8 cellular contexts compared by ENCODE assay signal in the genomic region with DNA sequence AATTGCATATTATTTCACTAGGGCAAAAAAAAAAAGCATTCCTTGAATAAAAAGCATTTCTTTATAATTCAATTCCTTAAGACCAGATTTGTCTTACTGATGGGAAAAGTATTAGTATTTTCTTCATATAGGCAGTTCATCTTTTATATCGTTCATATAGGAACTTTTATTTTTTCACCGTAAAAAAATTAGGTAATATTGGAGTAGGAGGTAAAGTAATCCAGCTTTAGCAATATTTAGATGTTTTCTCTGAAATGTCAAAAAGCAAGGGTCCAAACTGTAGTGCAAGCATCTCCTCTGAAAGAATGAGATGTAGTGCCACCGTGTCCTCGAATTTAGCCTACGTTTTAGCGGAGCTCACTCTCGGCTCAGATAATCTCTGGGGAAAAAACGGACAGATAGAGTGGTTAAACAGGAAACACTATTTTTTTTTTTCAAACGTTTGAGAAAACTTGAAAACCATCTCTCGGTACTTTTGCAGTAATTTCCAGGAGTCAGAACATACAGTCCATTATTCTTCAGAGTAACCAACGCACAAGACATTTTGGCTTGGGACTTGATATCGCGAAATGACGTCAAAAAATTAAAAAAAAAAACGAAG. TPM values are rescaled to one million over a fixed set of nuclear protein-coding genes. Genes with fewer than 3 reads are reported as not detected.
A peak's percentile ranks its signal among the peaks of the same experiment; 100 is the strongest.
DNase-seq lines count a peak whose midpoint lies in the region; ATAC-seq, FAIRE-seq and TF ChIP-seq lines count a peak whose summit lies in the region.

No MANE protein-coding gene starts in this region.

- H3K9me3 Mint-ChIP-seq in GM23338, result no peaks in the 10 kb centered on the region; the same call in 2 of the 3 replicates

- peaks cover 25% of the 10 kb centered on the region for H4K20me1 ChIP-seq in GM23338 (replicated peaks; ENCODE audit: insufficient read depth)

- H3K14ac ChIP-seq in trophoblast cell (ENCODE audit: low read length), result no peak overlapping the region

- H3K4me1 ChIP-seq in GM23338 (ENCODE audit: insufficient read depth) (peaks cover 39% of the 10 kb centered on the region), trophoblast cell (ENCODE audit: control insufficient read depth in 1 of 2, insufficient read depth in 2 of 2, low read length in 2 of 2) (peaks cover 11 to 22% of the 10 kb centered on the region in 2 experiments)

- no peaks in the 10 kb centered on the region for H3K9me2 ChIP-seq in GM23338 (ENCODE audit: insufficient read depth)

- H3K4me1 Mint-ChIP-seq in GM23338, result peaks cover 18% of the 10 kb centered on the region

- peaks cover 7% of the 10 kb centered on the region for H3K79me1 ChIP-seq in trophoblast cell (ENCODE audit: low read length)

- no peaks in the 10 kb centered on the region for H3K36me3 ChIP-seq in GM23338 (ENCODE audit: insufficient read depth)
- no peaks in the 10 kb centered on the region for H3K36me3 ChIP-seq in trophoblast cell (ENCODE audit: control insufficient read depth in 1 of 2, insufficient read depth in 2 of 2, low read length in 2 of 2)

- H4K12ac ChIP-seq in trophoblast cell (ENCODE audit: low read depth, low read length), result no peak overlapping the region

- no peak overlapping the region for H4K8ac ChIP-seq in trophoblast cell (ENCODE audit: low read depth, low read length)

- H3K36me3 Mint-ChIP-seq in GM23338 (ENCODE audit: low read depth), result no peaks in the 10 kb centered on the region

- peaks cover 29% of the 10 kb centered on the region for H3F3A ChIP-seq in GM23338 (replicated peaks; ENCODE audit: low read depth)

- no peak overlapping the region for H2BK5ac ChIP-seq in trophoblast cell (ENCODE audit: low read depth, low read length, poor library complexity)

- H3K23ac ChIP-seq in trophoblast cell (ENCODE audit: low read length), result no peak overlapping the region

- no peak for TF ChIP-seq CTCF in GM23338 (conservative IDR thresholded peaks at IDR 0.05; ENCODE audit: low read depth in 2 of 2)

- ATAC-seq in GM23338, result no peak
- ATAC-seq in HG02678 (IDR thresholded peaks at IDR 0.05; ENCODE audit: unreplicated experiment), result no peak
- ATAC-seq in GM21619 (IDR thresholded peaks at IDR 0.05; ENCODE audit: unreplicated experiment), result no peak

- no CpG with 5 or more reads among the region's 15 CpGs for WGBS in trophoblast cell (ENCODE audit: extremely low coverage, insufficient coverage, insufficient read length)

- H3K27me3 ChIP-seq in GM23338 (ENCODE audit: insufficient read depth), result peaks cover 100% of the 10 kb centered on the region
- H3K27me3 ChIP-seq in trophoblast cell (ENCODE audit: insufficient read depth, low read length), result peaks cover 45% of the 10 kb centered on the region

- peak overlapping the region; percentile 70 for H3K4me3 Mint-ChIP-seq in GM23338

- DNase-seq in GM23338 (ENCODE audit: low spot score) (no peak), RCC 7860 (ENCODE audit: low spot score) (no peak), epithelial cell of prostate (ENCODE audit: low read depth, low spot score) (no peak), trophoblast cell (peak in 1 of 2 donors; percentile 96), iPS-NIHi11 (ENCODE audit: low spot score) (no peak), C1 segment of cervical spinal cord (lab: John Stamatoyannopoulos, UW) (no peak)

- no peak overlapping the region for H3K18ac ChIP-seq in trophoblast cell (ENCODE audit: low read length)

- no peaks in the 10 kb centered on the region for H3K79me2 ChIP-seq in GM23338 (replicated peaks; ENCODE audit: insufficient read depth)
- H3K79me2 ChIP-seq in trophoblast cell (ENCODE audit: control insufficient read depth, insufficient read depth, low read length, poor library complexity), result peaks cover 5% of the 10 kb centered on the region

- H3K27me3 Mint-ChIP-seq in GM23338 (ENCODE audit: insufficient read depth, low read depth, poor library complexity), result peaks cover 94% of the 10 kb centered on the region

- H2AFZ ChIP-seq in GM23338 (no peak overlapping the region), trophoblast cell (ENCODE audit: insufficient read depth, low read length, poor library complexity) (no peak overlapping the region)

- peaks cover 5% of the 10 kb centered on the region for H3K9me3 ChIP-seq in trophoblast cell (ENCODE audit: insufficient read depth, low read depth, low read length)

- FAIRE-seq in RCC 7860 (lab: Jason Lieb, UNC), result peak; percentile 63

- H3K4ac ChIP-seq in trophoblast cell (ENCODE audit: low read depth, low read length), result no peak overlapping the region

- no peak overlapping the region for H4K91ac ChIP-seq in trophoblast cell (ENCODE audit: low read depth, low read length)

- H3K27ac Mint-ChIP-seq in GM23338, result no peak overlapping the region

- H2BK12ac ChIP-seq in trophoblast cell (ENCODE audit: low read length), result no peak overlapping the region

- H3K4me3 ChIP-seq in GM23338 (peak overlapping the region; percentile 60), trophoblast cell (ENCODE audit: low read depth, low read length) (no peak overlapping the region)

- no peak overlapping the region for H2AK5ac ChIP-seq in trophoblast cell (ENCODE audit: low read length)

- peak overlapping the region; percentile 77 for H3K4me2 ChIP-seq in GM23338
- peak overlapping the region; percentile 97 for H3K4me2 ChIP-seq in trophoblast cell (ENCODE audit: low read length)

- no peak overlapping the region for H2BK120ac ChIP-seq in trophoblast cell (ENCODE audit: insufficient read depth, low read length, poor library complexity)

- H3K27ac ChIP-seq in GM23338 (ENCODE audit: low read depth) (no peak overlapping the region), epithelial cell of prostate (peak overlapping the region; percentile 79), trophoblast cell (ENCODE audit: low read depth, low read length) (no peak overlapping the region)

- no peak overlapping the region for H3K9ac ChIP-seq in trophoblast cell (ENCODE audit: low read length)

TF ChIP-seq in GM23338, 12 proteins besides CTCF, POLR2A, EP300 and RAD21:
- TF ChIP-seq ZNF114 (CRISPR knock-in tag; IDR thresholded peaks at IDR 0.05) (no peak), ZNF331 (CRISPR knock-in tag; IDR thresholded peaks at IDR 0.05; ENCODE audit: low read depth) (no peak), JUNB (IDR thresholded peaks at IDR 0.05; ENCODE audit: unreplicated experiment) (no peak), CREB1 (CRISPR knock-in tag; IDR thresholded peaks at IDR 0.05; ENCODE audit: low read depth) (peak; percentile 80), EZH2 (IDR thresholded peaks at IDR 0.05; ENCODE audit: low read depth, unreplicated experiment) (peak; percentile 86)

RNA-seq across cellular contexts. Expression of a gene that starts 5.4 kb away (rescaled TPM):
- total RNA-seq in GM23338 (2014; rRNA removed; shearing (Covaris generic)), result 0.12 TPM in 1 of 2 replicates, not detected in the other
- 0.21 and 0.33 TPM in 2 replicates for polyA plus RNA-seq in GM23338 (2016; fragmentation: Nextera tagmentation; extraction: Ambion mirVana)
- polyA plus RNA-seq in trophoblast cell (2013), result not detected in 2 replicates

RNA-seq across cellular contexts. Expression of a gene that starts 19.0 kb away (rescaled TPM):
- 9.7 and 10.7 TPM in 2 replicates for total RNA-seq in GM23338 (2014; rRNA removed; shearing (Covaris generic))
- polyA plus RNA-seq in GM23338 (2016; fragmentation: Nextera tagmentation; extraction: Ambion mirVana), result 2.0 and 2.3 TPM in 2 replicates
- polyA plus RNA-seq in trophoblast cell (2013), result 10.1 and 10.3 TPM in 2 replicates

RNA-seq across cellular contexts. Expression of a gene that starts 23.7 kb away (rescaled TPM):
- 1.1 and 2.5 TPM in 2 replicates for total RNA-seq in GM23338 (2014; rRNA removed; shearing (Covaris generic))
- polyA plus RNA-seq in GM23338 (2016; fragmentation: Nextera tagmentation; extraction: Ambion mirVana), result 5.2 and 6.0 TPM in 2 replicates
- polyA plus RNA-seq in trophoblast cell (2013), result 22.3 and 23.4 TPM in 2 replicates
